Comparison of ENCODE assay signal across 1 cellular context in the genomic region with DNA sequence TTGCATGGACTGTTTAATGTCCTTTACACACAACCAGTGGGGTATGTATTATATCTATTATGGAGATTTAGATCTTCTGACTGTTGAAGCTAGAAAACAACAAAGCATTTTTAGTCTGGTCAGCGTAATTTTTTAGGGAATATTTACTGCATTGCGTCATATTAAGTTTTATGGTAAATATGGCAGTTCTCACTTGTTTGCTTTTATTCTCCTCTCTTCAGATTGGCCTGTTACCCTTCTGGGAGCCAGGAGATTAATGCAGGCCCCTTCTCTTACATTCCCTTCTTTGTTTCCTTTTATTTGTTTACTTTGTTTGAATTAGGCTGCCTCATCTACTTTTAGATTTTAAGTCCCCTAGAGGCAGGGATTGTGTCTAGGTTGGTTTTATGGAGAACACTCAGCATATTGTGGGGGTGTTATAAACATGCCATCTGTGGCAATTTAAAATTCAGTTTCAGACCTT.
TF ChIP-seq lines count a peak whose summit lies in the region.

No MANE protein-coding gene starts in this region.

TF ChIP-seq in HepG2, 621 proteins besides CTCF, POLR2A, EP300 and RAD21:
- TF ChIP-seq ZBTB3 (CRISPR knock-in tag; IDR thresholded peaks at IDR 0.05; ENCODE audit: borderline replicate concordance, low read depth) (no peak), ZNF510 (CRISPR knock-in tag; IDR thresholded peaks at IDR 0.05; ENCODE audit: low read depth) (no peak), YY1 (IDR thresholded peaks at IDR 0.05; ENCODE audit: insufficient read depth, insufficient replicate concordance, low read depth, low read length) (no peak), CBFB (CRISPR knock-in tag; IDR thresholded peaks at IDR 0.05) (no peak), MTA1 (CRISPR knock-in tag; IDR thresholded peaks at IDR 0.05; ENCODE audit: borderline replicate concordance) (no peak), CEBPB (IDR thresholded peaks at IDR 0.05; ENCODE audit: borderline replicate concordance, low read depth, low read length) (peak; percentile 68; the same call in 1 of the 2 replicates), DNMT3B (CRISPR knock-in tag; conservative IDR thresholded peaks at IDR 0.05) (no peak), ZNF235 (CRISPR knock-in tag; IDR thresholded peaks at IDR 0.05; ENCODE audit: borderline replicate concordance) (no peak), MAFK (conservative IDR thresholded peaks at IDR 0.05 in 1 of 2, IDR thresholded peaks at IDR 0.05 in 1 of 2; ENCODE audit: low read length in 2 of 2) (peak; percentile 84 to 88), TBX2 (CRISPR knock-in tag; IDR thresholded peaks at IDR 0.05; ENCODE audit: borderline replicate concordance) (no peak), ZFYVE20 (CRISPR knock-in tag; IDR thresholded peaks at IDR 0.05; ENCODE audit: borderline replicate concordance, low read depth) (no peak), RFX5 (IDR thresholded peaks at IDR 0.05; ENCODE audit: low read depth, low read length) (no peak), SIN3A (IDR thresholded peaks at IDR 0.05; ENCODE audit: borderline replicate concordance, low read depth, low read length) (no peak), DR1 (CRISPR knock-in tag; IDR thresholded peaks at IDR 0.05) (no peak), ZFP82 (CRISPR knock-in tag; IDR thresholded peaks at IDR 0.05; ENCODE audit: borderline replicate concordance) (no peak), ZNF75D (CRISPR knock-in tag; IDR thresholded peaks at IDR 0.05; ENCODE audit: borderline replicate concordance) (no peak), ZFP37 (CRISPR knock-in tag; IDR thresholded peaks at IDR 0.05; ENCODE audit: borderline replicate concordance) (no peak), ZNF207 (IDR thresholded peaks at IDR 0.05; ENCODE audit: borderline replicate concordance) (no peak), TCF7L2 (IDR thresholded peaks at IDR 0.05; ENCODE audit: low read depth, low read length) (no peak), KDM4B (CRISPR knock-in tag; IDR thresholded peaks at IDR 0.05) (no peak), MAFF (IDR thresholded peaks at IDR 0.05; ENCODE audit: low read depth, low read length) (peak; percentile 87), MBNL3 (CRISPR knock-in tag; conservative IDR thresholded peaks at IDR 0.05) (no peak), ZNF501 (CRISPR knock-in tag; IDR thresholded peaks at IDR 0.05) (no peak), SP140L (CRISPR knock-in tag; IDR thresholded peaks at IDR 0.05; ENCODE audit: borderline replicate concordance) (no peak), KLF12 (CRISPR knock-in tag; IDR thresholded peaks at IDR 0.05; ENCODE audit: borderline replicate concordance) (no peak), GATAD2A (CRISPR knock-in tag; IDR thresholded peaks at IDR 0.05) (0 out of 2 replicates have a peak, but pooled peaks have one; percentile 11), NFE2L1 (CRISPR knock-in tag; IDR thresholded peaks at IDR 0.05; ENCODE audit: borderline replicate concordance) (no peak)
- TF ChIP-seq, protein P1, sequence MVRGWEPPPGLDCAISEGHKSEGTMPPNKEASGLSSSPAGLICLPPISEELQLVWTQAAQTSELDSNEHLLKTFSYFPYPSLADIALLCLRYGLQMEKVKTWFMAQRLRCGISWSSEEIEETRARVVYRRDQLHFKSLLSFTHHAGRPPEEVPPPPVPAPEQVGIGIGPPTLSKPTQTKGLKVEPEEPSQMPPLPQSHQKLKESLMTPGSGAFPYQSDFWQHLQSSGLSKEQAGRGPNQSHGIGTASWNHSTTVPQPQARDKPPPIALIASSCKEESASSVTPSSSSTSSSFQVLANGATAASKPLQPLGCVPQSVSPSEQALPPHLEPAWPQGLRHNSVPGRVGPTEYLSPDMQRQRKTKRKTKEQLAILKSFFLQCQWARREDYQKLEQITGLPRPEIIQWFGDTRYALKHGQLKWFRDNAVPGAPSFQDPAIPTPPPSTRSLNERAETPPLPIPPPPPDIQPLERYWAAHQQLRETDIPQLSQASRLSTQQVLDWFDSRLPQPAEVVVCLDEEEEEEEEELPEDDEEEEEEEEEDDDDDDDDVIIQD (CRISPR knock-in tag; IDR thresholded peaks at IDR 0.05; ENCODE audit: low read depth) = no peak
- TF ChIP-seq, protein P2, sequence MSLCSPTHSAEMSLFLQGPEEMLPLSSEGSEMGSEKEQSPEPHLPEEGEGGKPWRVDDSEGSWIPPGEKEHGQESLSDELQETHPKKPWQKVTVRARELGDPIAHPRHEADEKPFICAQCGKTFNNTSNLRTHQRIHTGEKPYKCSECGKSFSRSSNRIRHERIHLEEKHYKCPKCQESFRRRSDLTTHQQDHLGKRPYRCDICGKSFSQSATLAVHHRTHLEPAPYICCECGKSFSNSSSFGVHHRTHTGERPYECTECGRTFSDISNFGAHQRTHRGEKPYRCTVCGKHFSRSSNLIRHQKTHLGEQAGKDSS (CRISPR knock-in tag; IDR thresholded peaks at IDR 0.05; ENCODE audit: borderline replicate concordance, low read depth) = no peak
- TF ChIP-seq, protein P3, sequence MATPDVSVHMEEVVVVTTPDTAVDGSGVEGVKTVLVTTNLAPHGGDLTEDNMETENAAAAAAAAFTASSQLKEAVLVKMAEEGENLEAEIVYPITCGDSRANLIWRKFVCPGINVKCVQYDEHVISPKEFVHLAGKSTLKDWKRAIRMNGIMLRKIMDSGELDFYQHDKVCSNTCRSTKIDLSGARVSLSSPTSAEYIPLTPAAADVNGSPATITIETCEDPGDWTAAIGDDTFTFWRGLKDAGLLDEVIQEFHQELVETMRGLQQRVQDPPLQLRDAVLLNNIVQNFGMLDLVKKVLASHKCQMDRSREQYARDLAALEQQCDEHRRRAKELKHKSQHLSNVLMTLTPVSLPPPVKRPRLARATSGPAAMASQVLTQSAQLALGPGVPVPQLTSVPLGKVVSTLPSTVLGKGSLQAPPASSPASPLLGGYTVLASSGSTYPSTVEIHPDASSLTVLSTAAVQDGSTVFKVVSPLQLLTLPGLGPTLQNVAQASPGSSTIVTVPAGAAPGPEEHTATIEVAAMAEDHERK (CRISPR knock-in tag; IDR thresholded peaks at IDR 0.05; ENCODE audit: low read depth) = no peak
- TF ChIP-seq, protein P4, sequence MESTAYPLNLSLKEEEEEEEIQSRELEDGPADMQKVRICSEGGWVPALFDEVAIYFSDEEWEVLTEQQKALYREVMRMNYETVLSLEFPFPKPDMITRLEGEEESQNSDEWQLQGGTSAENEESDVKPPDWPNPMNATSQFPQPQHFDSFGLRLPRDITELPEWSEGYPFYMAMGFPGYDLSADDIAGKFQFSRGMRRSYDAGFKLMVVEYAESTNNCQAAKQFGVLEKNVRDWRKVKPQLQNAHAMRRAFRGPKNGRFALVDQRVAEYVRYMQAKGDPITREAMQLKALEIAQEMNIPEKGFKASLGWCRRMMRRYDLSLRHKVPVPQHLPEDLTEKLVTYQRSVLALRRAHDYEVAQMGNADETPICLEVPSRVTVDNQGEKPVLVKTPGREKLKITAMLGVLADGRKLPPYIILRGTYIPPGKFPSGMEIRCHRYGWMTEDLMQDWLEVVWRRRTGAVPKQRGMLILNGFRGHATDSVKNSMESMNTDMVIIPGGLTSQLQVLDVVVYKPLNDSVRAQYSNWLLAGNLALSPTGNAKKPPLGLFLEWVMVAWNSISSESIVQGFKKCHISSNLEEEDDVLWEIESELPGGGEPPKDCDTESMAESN (CRISPR knock-in tag; conservative IDR thresholded peaks at IDR 0.05) = no peak
- TF ChIP-seq, protein P5, sequence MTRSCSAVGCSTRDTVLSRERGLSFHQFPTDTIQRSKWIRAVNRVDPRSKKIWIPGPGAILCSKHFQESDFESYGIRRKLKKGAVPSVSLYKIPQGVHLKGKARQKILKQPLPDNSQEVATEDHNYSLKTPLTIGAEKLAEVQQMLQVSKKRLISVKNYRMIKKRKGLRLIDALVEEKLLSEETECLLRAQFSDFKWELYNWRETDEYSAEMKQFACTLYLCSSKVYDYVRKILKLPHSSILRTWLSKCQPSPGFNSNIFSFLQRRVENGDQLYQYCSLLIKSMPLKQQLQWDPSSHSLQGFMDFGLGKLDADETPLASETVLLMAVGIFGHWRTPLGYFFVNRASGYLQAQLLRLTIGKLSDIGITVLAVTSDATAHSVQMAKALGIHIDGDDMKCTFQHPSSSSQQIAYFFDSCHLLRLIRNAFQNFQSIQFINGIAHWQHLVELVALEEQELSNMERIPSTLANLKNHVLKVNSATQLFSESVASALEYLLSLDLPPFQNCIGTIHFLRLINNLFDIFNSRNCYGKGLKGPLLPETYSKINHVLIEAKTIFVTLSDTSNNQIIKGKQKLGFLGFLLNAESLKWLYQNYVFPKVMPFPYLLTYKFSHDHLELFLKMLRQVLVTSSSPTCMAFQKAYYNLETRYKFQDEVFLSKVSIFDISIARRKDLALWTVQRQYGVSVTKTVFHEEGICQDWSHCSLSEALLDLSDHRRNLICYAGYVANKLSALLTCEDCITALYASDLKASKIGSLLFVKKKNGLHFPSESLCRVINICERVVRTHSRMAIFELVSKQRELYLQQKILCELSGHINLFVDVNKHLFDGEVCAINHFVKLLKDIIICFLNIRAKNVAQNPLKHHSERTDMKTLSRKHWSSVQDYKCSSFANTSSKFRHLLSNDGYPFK (CRISPR knock-in tag; IDR thresholded peaks at IDR 0.05; ENCODE audit: borderline replicate concordance) = no peak
